ENCODE assay signal across 8 cellular contexts in genomic region chr1:109398343-109399225, GRCh38. TPM values are rescaled to one million over a fixed set of nuclear protein-coding genes. Genes with fewer than 3 reads are reported as not detected.
DNase-seq lines count a peak whose midpoint lies in the region; TF ChIP-seq lines count a peak whose summit lies in the region.

No MANE protein-coding gene starts in this region.

- peak overlapping the region; percentile 76 for H3K4me3 ChIP-seq in SK-N-MC
- peak overlapping the region; percentile 65 for H3K4me3 ChIP-seq in fibroblast of the aortic adventitia (ENCODE audit: low read depth, low read length)
- H3K4me3 ChIP-seq in sigmoid colon: peak overlapping the region; percentile 34 to 89 (median 74)

- no peak for TF ChIP-seq CTCF in fibroblast of the aortic adventitia (IDR thresholded peaks at IDR 0.05; ENCODE audit: insufficient read depth, low read length)
- TF ChIP-seq CTCF in sigmoid colon (IDR thresholded peaks at IDR 0.05): no peak

- WGBS in sigmoid colon, 2 donors: 19 to 52% methylated on average over 18 of the region's 18 CpGs

- peak overlapping the region; percentile 50 for H3K9ac ChIP-seq in SK-N-MC (ENCODE audit: insufficient read length)

- no peak overlapping the region for H3K27ac ChIP-seq in SK-N-MC
- peak overlapping the region; percentile 85 to 90 (median 87) for H3K27ac ChIP-seq in sigmoid colon

- DNase-seq in DMS153 treated with DMSO at 0.1 percent for 48 hours (lab: John Stamatoyannopoulos, UW; ENCODE audit: unreplicated experiment) (peak; percentile 29), DMS153 (lab: John Stamatoyannopoulos, UW) (no peak), SK-N-MC (ENCODE audit: low read depth, low spot score) (no peak), fibroblast of the aortic adventitia (ENCODE audit: low read depth) (no peak), sigmoid colon (no peak), DMS 273 (lab: John Stamatoyannopoulos, UW; ENCODE audit: unreplicated experiment) (no peak), AG20443 (ENCODE audit: low spot score) (no peak)
- DNase-seq in stimulated activated CD4-positive, alpha-beta T cell treated with anti-CD3 and anti-CD28 coated beads, Interleukin-2, amount 100 ng/mL, for 24 hours: no peak

- H3K4me1 ChIP-seq in sigmoid colon: peaks cover 0 to 47% (median 38%) of the 10 kb centered on the region in 4 donors

- H3K9me3 ChIP-seq in SK-N-MC (ENCODE audit: low read depth, low read length) (no peaks in the 10 kb centered on the region), sigmoid colon (no peaks in the 10 kb centered on the region)

- TF ChIP-seq POLR2A in sigmoid colon (IDR thresholded peaks at IDR 0.05): no peak

- no peak for TF ChIP-seq EP300 in sigmoid colon (IDR thresholded peaks at IDR 0.05)

- H3K27me3 ChIP-seq in sigmoid colon: no peaks in the 10 kb centered on the region

- peaks cover 12% of the 10 kb centered on the region for H3K36me3 ChIP-seq in SK-N-MC (ENCODE audit: insufficient read depth, low read length)
- H3K36me3 ChIP-seq in sigmoid colon: peaks cover 0 to 28% (median 0%) of the 10 kb centered on the region in 4 donors

- intact Hi-C loops in sigmoid colon (cut with DNase I): loop anchor here (1.0 to 10.0 kb wide), 3 partner anchors 122 to 304 kb away; partner anchors contain the start of gene TMEM167B

RNA-seq across cellular contexts. Expression of gene SORT1, which starts 0.9 kb away (rescaled TPM):
- total RNA-seq in fibroblast of the aortic adventitia (ENCODE audit: low replicate concordance) (3.0 and 4.5 TPM in 2 replicates), sigmoid colon (10 to 100 TPM; 33.4 to 55.1 (median 47.2) TPM)
- 10 to 100 TPM in 1 of 3 donors, 1 to 10 TPM in 2; 7.2 to 37.0 (median 8.6) TPM for polyA plus RNA-seq in sigmoid colon

RNA-seq across cellular contexts. Expression of gene PSMA5, which starts 27.7 kb away (rescaled TPM):
- total RNA-seq in fibroblast of the aortic adventitia (ENCODE audit: low replicate concordance): 40.0 and 56.1 TPM in 2 replicates
- total RNA-seq in sigmoid colon: 10 to 100 TPM; 18.8 to 57.6 (median 25.8) TPM
- polyA plus RNA-seq in sigmoid colon: 100 to 1,000 TPM in 1 of 3 donors, 10 to 100 TPM in 2; 89.5 to 113 (median 94.9) TPM
